ENCODE assay signal across 1 cellular context in the genomic region with DNA sequence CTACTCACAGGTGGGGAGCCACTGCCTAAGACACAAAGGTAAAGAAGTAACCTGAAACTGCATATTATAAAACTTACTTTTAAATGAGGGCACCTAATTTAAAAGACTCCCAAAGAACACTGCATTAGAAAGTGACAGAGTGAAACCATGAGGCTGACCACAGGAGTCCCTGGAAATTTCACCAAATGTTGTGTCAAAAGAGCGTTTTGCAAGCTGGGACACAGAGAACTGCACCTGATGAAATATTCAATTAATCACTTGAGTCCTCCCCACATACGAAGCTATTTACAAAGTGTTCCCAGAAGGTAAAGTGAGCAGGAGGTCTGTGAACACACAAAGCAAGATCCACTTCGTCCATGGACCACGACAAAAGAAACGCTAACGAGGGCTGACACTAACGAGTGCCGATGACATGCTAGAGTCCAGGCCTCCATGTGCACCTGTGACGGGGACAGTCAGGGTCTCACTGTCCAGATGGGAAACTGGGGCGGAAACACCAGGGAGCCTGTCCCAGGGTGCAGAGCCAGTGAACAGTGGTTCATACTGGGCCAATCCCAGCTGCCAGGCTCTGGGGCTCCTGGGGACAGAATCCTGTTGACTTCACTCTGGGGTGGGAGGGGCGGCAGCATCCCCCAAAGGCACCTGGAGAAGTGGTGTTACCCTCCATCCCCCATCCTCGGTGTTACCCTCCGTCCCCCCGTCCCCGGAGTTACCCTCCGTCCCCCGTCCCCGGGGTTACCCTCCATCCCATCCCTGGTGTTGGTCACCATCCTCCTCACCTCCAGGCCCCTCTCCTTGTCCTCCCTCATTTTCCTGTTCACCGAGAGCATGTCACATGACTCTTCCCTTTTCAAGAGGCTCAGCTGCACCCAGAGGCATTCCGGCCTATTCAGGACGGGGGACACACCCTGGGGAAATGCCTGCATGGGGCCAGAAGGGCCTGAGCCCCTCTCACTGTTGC.
TF ChIP-seq lines count a peak whose summit lies in the region.

No MANE protein-coding gene starts in this region.

TF ChIP-seq in K562, 482 proteins besides CTCF, POLR2A, EP300 and RAD21 (continued from another document):
- TF ChIP-seq, protein P1, sequence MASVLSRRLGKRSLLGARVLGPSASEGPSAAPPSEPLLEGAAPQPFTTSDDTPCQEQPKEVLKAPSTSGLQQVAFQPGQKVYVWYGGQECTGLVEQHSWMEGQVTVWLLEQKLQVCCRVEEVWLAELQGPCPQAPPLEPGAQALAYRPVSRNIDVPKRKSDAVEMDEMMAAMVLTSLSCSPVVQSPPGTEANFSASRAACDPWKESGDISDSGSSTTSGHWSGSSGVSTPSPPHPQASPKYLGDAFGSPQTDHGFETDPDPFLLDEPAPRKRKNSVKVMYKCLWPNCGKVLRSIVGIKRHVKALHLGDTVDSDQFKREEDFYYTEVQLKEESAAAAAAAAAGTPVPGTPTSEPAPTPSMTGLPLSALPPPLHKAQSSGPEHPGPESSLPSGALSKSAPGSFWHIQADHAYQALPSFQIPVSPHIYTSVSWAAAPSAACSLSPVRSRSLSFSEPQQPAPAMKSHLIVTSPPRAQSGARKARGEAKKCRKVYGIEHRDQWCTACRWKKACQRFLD (CRISPR knock-in tag; IDR thresholded peaks at IDR 0.05), result 0 out of 2 replicates have a peak, but pooled peaks have one; percentile 12
- no peak for TF ChIP-seq NR2C2 (CRISPR knock-in tag; IDR thresholded peaks at IDR 0.05)
- TF ChIP-seq NR2C2 (tag; IDR thresholded peaks at IDR 0.05), result 0 out of 2 replicates have a peak, but pooled peaks have one; percentile 12
- TF ChIP-seq, protein P2, sequence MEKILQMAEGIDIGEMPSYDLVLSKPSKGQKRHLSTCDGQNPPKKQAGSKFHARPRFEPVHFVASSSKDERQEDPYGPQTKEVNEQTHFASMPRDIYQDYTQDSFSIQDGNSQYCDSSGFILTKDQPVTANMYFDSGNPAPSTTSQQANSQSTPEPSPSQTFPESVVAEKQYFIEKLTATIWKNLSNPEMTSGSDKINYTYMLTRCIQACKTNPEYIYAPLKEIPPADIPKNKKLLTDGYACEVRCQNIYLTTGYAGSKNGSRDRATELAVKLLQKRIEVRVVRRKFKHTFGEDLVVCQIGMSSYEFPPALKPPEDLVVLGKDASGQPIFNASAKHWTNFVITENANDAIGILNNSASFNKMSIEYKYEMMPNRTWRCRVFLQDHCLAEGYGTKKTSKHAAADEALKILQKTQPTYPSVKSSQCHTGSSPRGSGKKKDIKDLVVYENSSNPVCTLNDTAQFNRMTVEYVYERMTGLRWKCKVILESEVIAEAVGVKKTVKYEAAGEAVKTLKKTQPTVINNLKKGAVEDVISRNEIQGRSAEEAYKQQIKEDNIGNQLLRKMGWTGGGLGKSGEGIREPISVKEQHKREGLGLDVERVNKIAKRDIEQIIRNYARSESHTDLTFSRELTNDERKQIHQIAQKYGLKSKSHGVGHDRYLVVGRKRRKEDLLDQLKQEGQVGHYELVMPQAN (IDR thresholded peaks at IDR 0.05; ENCODE audit: borderline replicate concordance), result no peak
- no peak for TF ChIP-seq RFX5 (IDR thresholded peaks at IDR 0.05; ENCODE audit: low read depth, low read length)
